In the genomic region with DNA sequence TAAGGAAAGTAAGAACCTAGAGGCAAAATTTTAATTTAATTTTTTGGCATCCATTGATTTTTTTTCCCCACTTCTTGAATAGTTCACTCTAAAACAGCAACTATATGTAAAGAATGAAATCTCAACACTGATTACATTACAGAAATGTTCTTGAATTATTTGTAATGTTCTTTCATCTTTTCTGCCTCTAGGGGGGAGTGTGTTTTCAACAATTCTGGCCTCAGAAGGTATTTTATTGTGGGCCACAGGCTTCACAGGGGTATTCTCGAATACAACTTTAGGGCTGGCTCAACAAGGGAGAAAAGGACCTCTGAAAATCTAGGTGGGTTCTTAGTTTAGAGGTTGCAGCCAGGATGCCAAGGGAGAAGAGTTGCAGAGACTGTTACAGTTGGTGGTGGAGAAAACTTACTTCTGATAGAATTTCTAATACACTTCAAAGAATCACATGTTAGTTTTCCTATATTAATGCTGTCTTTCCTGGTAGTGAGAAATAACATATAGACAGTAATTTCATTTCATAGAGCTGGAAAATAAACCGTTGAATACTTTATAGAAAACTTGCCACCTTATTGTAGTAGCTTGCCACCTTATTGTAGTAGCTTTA, we compare ENCODE assay signal across 2 cellular contexts.
TF ChIP-seq lines count a peak whose summit lies in the region.

No MANE protein-coding gene starts in this region.

TF ChIP-seq in IMR-90, 13 proteins besides CTCF, POLR2A, EP300 and RAD21 (continued from another document):
- TF ChIP-seq MAZ (IDR thresholded peaks at IDR 0.05; ENCODE audit: borderline replicate concordance, low read depth, low read length): no peak

TF ChIP-seq in liver, 16 proteins besides CTCF, POLR2A, EP300 and RAD21:
- TF ChIP-seq, protein P1, sequence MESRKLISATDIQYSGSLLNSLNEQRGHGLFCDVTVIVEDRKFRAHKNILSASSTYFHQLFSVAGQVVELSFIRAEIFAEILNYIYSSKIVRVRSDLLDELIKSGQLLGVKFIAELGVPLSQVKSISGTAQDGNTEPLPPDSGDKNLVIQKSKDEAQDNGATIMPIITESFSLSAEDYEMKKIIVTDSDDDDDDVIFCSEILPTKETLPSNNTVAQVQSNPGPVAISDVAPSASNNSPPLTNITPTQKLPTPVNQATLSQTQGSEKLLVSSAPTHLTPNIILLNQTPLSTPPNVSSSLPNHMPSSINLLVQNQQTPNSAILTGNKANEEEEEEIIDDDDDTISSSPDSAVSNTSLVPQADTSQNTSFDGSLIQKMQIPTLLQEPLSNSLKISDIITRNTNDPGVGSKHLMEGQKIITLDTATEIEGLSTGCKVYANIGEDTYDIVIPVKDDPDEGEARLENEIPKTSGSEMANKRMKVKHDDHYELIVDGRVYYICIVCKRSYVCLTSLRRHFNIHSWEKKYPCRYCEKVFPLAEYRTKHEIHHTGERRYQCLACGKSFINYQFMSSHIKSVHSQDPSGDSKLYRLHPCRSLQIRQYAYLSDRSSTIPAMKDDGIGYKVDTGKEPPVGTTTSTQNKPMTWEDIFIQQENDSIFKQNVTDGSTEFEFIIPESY (IDR thresholded peaks at IDR 0.05): no peak
- TF ChIP-seq HNF4A (conservative IDR thresholded peaks at IDR 0.05) (no peak), YY1 (IDR thresholded peaks at IDR 0.05) (no peak), GABPA (IDR thresholded peaks at IDR 0.05 in 1 of 2, conservative IDR thresholded peaks at IDR 0.05 in 1 of 2) (no peak), SP1 (IDR thresholded peaks at IDR 0.05) (no peak), NR2F2 (IDR thresholded peaks at IDR 0.05) (no peak), JUND (IDR thresholded peaks at IDR 0.05) (no peak), TAF1 (conservative IDR thresholded peaks at IDR 0.05) (no peak), RXRA (IDR thresholded peaks at IDR 0.05) (no peak), EGR1 (IDR thresholded peaks at IDR 0.05; ENCODE audit: low read depth in 2 of 2) (no peak)
- TF ChIP-seq, protein P2, sequence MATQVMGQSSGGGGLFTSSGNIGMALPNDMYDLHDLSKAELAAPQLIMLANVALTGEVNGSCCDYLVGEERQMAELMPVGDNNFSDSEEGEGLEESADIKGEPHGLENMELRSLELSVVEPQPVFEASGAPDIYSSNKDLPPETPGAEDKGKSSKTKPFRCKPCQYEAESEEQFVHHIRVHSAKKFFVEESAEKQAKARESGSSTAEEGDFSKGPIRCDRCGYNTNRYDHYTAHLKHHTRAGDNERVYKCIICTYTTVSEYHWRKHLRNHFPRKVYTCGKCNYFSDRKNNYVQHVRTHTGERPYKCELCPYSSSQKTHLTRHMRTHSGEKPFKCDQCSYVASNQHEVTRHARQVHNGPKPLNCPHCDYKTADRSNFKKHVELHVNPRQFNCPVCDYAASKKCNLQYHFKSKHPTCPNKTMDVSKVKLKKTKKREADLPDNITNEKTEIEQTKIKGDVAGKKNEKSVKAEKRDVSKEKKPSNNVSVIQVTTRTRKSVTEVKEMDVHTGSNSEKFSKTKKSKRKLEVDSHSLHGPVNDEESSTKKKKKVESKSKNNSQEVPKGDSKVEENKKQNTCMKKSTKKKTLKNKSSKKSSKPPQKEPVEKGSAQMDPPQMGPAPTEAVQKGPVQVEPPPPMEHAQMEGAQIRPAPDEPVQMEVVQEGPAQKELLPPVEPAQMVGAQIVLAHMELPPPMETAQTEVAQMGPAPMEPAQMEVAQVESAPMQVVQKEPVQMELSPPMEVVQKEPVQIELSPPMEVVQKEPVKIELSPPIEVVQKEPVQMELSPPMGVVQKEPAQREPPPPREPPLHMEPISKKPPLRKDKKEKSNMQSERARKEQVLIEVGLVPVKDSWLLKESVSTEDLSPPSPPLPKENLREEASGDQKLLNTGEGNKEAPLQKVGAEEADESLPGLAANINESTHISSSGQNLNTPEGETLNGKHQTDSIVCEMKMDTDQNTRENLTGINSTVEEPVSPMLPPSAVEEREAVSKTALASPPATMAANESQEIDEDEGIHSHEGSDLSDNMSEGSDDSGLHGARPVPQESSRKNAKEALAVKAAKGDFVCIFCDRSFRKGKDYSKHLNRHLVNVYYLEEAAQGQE (IDR thresholded peaks at IDR 0.05): no peak
- TF ChIP-seq, protein P3, sequence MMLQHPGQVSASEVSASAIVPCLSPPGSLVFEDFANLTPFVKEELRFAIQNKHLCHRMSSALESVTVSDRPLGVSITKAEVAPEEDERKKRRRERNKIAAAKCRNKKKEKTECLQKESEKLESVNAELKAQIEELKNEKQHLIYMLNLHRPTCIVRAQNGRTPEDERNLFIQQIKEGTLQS (IDR thresholded peaks at IDR 0.05): no peak
